Comparison of ENCODE assay signal across 17 cellular contexts in genomic region chr5:72079288-72079687, GRCh38. TPM values are rescaled to one million over a fixed set of nuclear protein-coding genes. Genes with fewer than 3 reads are reported as not detected.
DNase-seq lines count a peak whose midpoint lies in the region; ATAC-seq and TF ChIP-seq lines count a peak whose summit lies in the region.
"Had no signal": no experiment of that assay in that cellular context is flagged by ENCODE, and none has a peak within 500 bp of the region (broad histone marks: within the 10 kb centered on the region; RNA-seq: fewer than 3 reads in every experiment).

No MANE protein-coding gene starts in this region.

- peak; percentile 38 for TF ChIP-seq CTCF in retinal pigment epithelial cell (conservative IDR thresholded peaks at IDR 0.05; ENCODE audit: low read depth, low read length)

- intact Hi-C loops in left cardiac atrium (cut with DNase I): no loop called here

- ATAC-seq in left cardiac atrium: peak; percentile 44 to 75
- ATAC-seq: activated CD8-positive, alpha-beta T cell treated with anti-CD3 and anti-CD28 coated beads for 36 hours; natural killer cell had no signal

- DNase-seq in NCI-H146 (lab: John Stamatoyannopoulos, UW) (peak; percentile 61), NCI-H146 treated with DMSO at 0.1 percent for 48 hours (lab: John Stamatoyannopoulos, UW; ENCODE audit: unreplicated experiment) (no peak), SW480 (ENCODE audit: low spot score) (peak; percentile 5), left cardiac atrium (no peak), retinal pigment epithelial cell (ENCODE audit: low read depth) (no peak), NCI-H1417 (lab: John Stamatoyannopoulos, UW) (no peak), globus pallidus (ENCODE audit: low spot score) (no peak)
- DNase-seq in NK-92 treated with Interleukin-12 subunit alpha and Interleukin-12 subunit beta, amount 100 ng/mL, for 24 hours (lab: John Stamatoyannopoulos, UW): no peak
- DNase-seq: 8988T; activated CD8-positive, alpha-beta T cell treated with anti-CD3 and anti-CD28 coated beads for 36 hours; activated gamma-delta T cell treated with Interleukin-2 at 50 U/mL for 16 hours; DMS53; immature natural killer cell; MM.1S; natural killer cell; SW 1271 had no signal

- H3K4me3 ChIP-seq in retinal pigment epithelial cell (ENCODE audit: low read length): no peak overlapping the region
- H3K4me3 ChIP-seq: upper lobe of left lung had no signal

RNA-seq across cellular contexts. Expression of gene MAP1B, which starts 28.0 kb away (rescaled TPM):
- total RNA-seq in left cardiac atrium: 100 to 1,000 TPM; 163 to 224 TPM

Comparison
In these comparisons a context has a peak if more than half of its experiments do, and no peak if none do; other contexts are left out.
1. DNase-seq: peak in NCI-H146 (single experiment) and SW480 (single experiment); none in NCI-H146 treated with DMSO at 0.1 percent for 48 hours (single experiment), left cardiac atrium (single experiment), retinal pigment epithelial cell (single experiment), NCI-H1417 (0 of 3), globus pallidus (single experiment) and NK-92 treated with Interleukin-12 subunit alpha and Interleukin-12 subunit beta, amount 100 ng/mL, for 24 hours (single experiment).